ENCODE assay signal across 2 cellular contexts in genomic region chr1:53895421-53895820, GRCh38.
TF ChIP-seq lines count a peak whose summit lies in the region.

No MANE protein-coding gene starts in this region.

TF ChIP-seq in H1, 55 proteins besides CTCF, POLR2A, EP300 and RAD21:
- no peak for TF ChIP-seq E2F6 (IDR thresholded peaks at IDR 0.05)
- TF ChIP-seq HDAC2 (IDR thresholded peaks at IDR 0.05; ENCODE audit: borderline replicate concordance in 1 of 2, low read depth in 2 of 2, low read length in 2 of 2) = no peak
- no peak for TF ChIP-seq MAX (IDR thresholded peaks at IDR 0.05)
- no peak for TF ChIP-seq TAF7 (optimal IDR thresholded peaks at IDR 0.05; ENCODE audit: borderline replicate concordance, low read depth, low read length)
- no peak for TF ChIP-seq SUZ12 (IDR thresholded peaks at IDR 0.05; ENCODE audit: low read length)
- TF ChIP-seq TCF12 (IDR thresholded peaks at IDR 0.05; ENCODE audit: low read depth, low read length) = no peak
- TF ChIP-seq ZNF274 (IDR thresholded peaks at IDR 0.05; ENCODE audit: borderline replicate concordance, extremely low read depth, low read length) = no peak
- TF ChIP-seq ASH2L (IDR thresholded peaks at IDR 0.05; ENCODE audit: low read length) = no peak
- no peak for TF ChIP-seq CHD7 (IDR thresholded peaks at IDR 0.05; ENCODE audit: insufficient replicate concordance, low read length)
- TF ChIP-seq KDM5A (IDR thresholded peaks at IDR 0.05; ENCODE audit: low read length) = no peak
- TF ChIP-seq USF2 (IDR thresholded peaks at IDR 0.05; ENCODE audit: low read length) = no peak
- no peak for TF ChIP-seq NANOG (IDR thresholded peaks at IDR 0.05; ENCODE audit: insufficient read depth, low read depth, low read length, poor library complexity, severe bottlenecking)
- no peak for TF ChIP-seq KDM1A (IDR thresholded peaks at IDR 0.05; ENCODE audit: borderline replicate concordance, low read length)
- no peak for TF ChIP-seq RXRA (IDR thresholded peaks at IDR 0.05; ENCODE audit: insufficient read depth, low read depth, low read length)
- TF ChIP-seq CREB1 (IDR thresholded peaks at IDR 0.05) = no peak

TF ChIP-seq in liver, 16 proteins besides CTCF, POLR2A, EP300 and RAD21:
- no peak for TF ChIP-seq FOXA1 (IDR thresholded peaks at IDR 0.05)
- no peak for TF ChIP-seq GABPA (IDR thresholded peaks at IDR 0.05 in 1 of 2, conservative IDR thresholded peaks at IDR 0.05 in 1 of 2)
- no peak for TF ChIP-seq MAX (IDR thresholded peaks at IDR 0.05)
- TF ChIP-seq JUND (IDR thresholded peaks at IDR 0.05) = no peak
- TF ChIP-seq TAF1 (conservative IDR thresholded peaks at IDR 0.05) = no peak
- no peak for TF ChIP-seq RXRA (IDR thresholded peaks at IDR 0.05)
